17 cellular contexts compared by ENCODE assay signal in the genomic region with DNA sequence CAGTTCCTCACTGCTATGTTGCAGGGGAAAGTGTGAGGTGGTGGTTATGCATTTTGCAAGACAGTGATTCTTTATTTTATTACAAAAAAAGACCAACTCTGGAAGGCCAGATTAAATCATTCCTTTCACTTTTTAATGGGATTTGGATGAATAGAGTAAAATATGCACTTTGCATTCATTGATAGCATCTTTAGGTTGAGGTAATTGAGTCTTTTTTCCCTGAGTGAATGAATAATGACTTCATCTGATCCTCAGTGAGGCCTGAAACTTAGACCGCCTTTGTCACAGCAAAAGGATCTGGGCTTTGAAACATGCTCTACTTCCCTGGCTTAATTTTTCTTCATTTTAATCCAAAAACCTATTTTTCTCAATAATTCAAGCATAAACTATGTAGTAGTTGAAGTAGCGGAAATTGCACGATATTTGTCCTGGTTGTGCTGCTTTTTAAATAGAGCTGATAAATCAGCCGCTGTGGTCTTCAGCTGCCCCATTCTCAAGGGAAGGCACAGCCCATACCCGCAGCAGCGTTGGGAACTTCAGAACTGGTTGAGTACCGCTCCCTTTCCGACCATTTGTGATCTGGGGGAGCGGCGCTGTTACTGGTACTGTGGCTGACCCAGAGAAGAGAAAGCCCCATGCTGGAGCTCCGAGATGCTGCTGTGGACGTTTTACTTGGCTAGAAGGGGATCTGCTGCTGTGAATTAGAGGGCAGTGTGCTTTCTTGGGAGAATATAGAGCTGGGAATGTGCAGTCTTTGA.
"Had no signal": no experiment of that assay in that cellular context is flagged by ENCODE, and none has a peak within 500 bp of the region (broad histone marks: within the 10 kb centered on the region; RNA-seq: fewer than 3 reads in every experiment).

No MANE protein-coding gene starts in this region.

- H3K27ac Mint-ChIP-seq: activated CD4-positive, alpha-beta T cell treated with anti-CD3 and anti-CD28 coated beads for 36 hours; activated CD8-positive, alpha-beta T cell treated with anti-CD3 and anti-CD28 coated beads for 36 hours; activated naive CD8-positive, alpha-beta T cell treated with anti-CD3 and anti-CD28 coated beads, Interleukin-2, amount 10 ng/mL, durations not matched to agents 7 days and 5 days; activated T-cell treated with anti-CD3 and anti-CD28 coated beads, Interleukin-2, amount 50 U/mL, for 72 hours; endodermal cell; stimulated activated memory B cell treated with anti-CD40 and anti-IgM and Interleukin-4, amounts not matched to agents 10 μg/mL and 1 μg/mL and 100 μg/mL, for 72 hours had no signal

- H3K4me1 ChIP-seq: thyroid gland, uterus had no signal

- H3K9me3 ChIP-seq: ovary, thyroid gland, uterus had no signal

- H3K4me3 ChIP-seq: ovary, thyroid gland, uterus had no signal

- H3K4me3 Mint-ChIP-seq: activated CD4-positive, alpha-beta T cell treated with anti-CD3 and anti-CD28 coated beads for 36 hours; activated CD8-positive, alpha-beta T cell treated with anti-CD3 and anti-CD28 coated beads for 36 hours; activated naive CD8-positive, alpha-beta T cell treated with anti-CD3 and anti-CD28 coated beads, Interleukin-2, amount 10 ng/mL, durations not matched to agents 7 days and 5 days; activated T-cell treated with anti-CD3 and anti-CD28 coated beads, Interleukin-2, amount 50 U/mL, for 72 hours; endodermal cell; nephron; stimulated activated memory B cell treated with anti-CD40 and anti-IgM and Interleukin-4, amounts not matched to agents 10 μg/mL and 1 μg/mL and 100 μg/mL, for 72 hours had no signal

- ATAC-seq: activated CD4-positive, alpha-beta T cell treated with anti-CD3 and anti-CD28 coated beads for 36 hours; activated CD8-positive, alpha-beta T cell treated with anti-CD3 and anti-CD28 coated beads for 36 hours; activated T-cell treated with anti-CD3 and anti-CD28 coated beads, Interleukin-2, amount 50 U/mL, for 72 hours; left ventricle myocardium superior; stimulated activated memory B cell treated with anti-CD40 and anti-IgM and Interleukin-4, amounts not matched to agents 10 μg/mL and 1 μg/mL and 100 μg/mL, for 72 hours had no signal

- H3K36me3 ChIP-seq: ovary, thyroid gland, uterus had no signal

- H3K27me3 Mint-ChIP-seq: activated CD4-positive, alpha-beta T cell treated with anti-CD3 and anti-CD28 coated beads for 36 hours; activated CD8-positive, alpha-beta T cell treated with anti-CD3 and anti-CD28 coated beads for 36 hours; activated naive CD8-positive, alpha-beta T cell treated with anti-CD3 and anti-CD28 coated beads, Interleukin-2, amount 10 ng/mL, durations not matched to agents 7 days and 5 days; stimulated activated memory B cell treated with anti-CD40 and anti-IgM and Interleukin-4, amounts not matched to agents 10 μg/mL and 1 μg/mL and 100 μg/mL, for 72 hours had no signal

- DNase-seq: activated gamma-delta T cell; activated naive CD8-positive, alpha-beta T cell treated with anti-CD3 and anti-CD28 coated beads, Interleukin-2, amount 10 ng/mL, durations not matched to agents 7 days and 5 days; activated T-cell treated with anti-CD3 and anti-CD28 coated beads, Interleukin-2, amount 50 U/mL, for 72 hours; anterior cingulate cortex; dermis blood vessel endothelial cell; endodermal cell; left ventricle myocardium superior; mesenchymal stem cell; ovary; stimulated activated CD4-positive, alpha-beta T cell treated with anti-CD3 and anti-CD28 coated beads, Interleukin-2, amount 100 ng/mL, for 48 hours; thyroid gland; uterus had no signal

- H3K27me3 ChIP-seq: ovary, thyroid gland, uterus had no signal

- H3K27ac ChIP-seq: ovary, thyroid gland, uterus, VCaP had no signal

- H3K9me3 Mint-ChIP-seq: activated CD8-positive, alpha-beta T cell treated with anti-CD3 and anti-CD28 coated beads for 36 hours; activated naive CD8-positive, alpha-beta T cell treated with anti-CD3 and anti-CD28 coated beads, Interleukin-2, amount 10 ng/mL, durations not matched to agents 7 days and 5 days; activated T-cell treated with anti-CD3 and anti-CD28 coated beads, Interleukin-2, amount 50 U/mL, for 72 hours; endodermal cell; nephron; stimulated activated memory B cell treated with anti-CD40 and anti-IgM and Interleukin-4, amounts not matched to agents 10 μg/mL and 1 μg/mL and 100 μg/mL, for 72 hours had no signal
